ENCODE assay signal across 8 cellular contexts in the genomic region with DNA sequence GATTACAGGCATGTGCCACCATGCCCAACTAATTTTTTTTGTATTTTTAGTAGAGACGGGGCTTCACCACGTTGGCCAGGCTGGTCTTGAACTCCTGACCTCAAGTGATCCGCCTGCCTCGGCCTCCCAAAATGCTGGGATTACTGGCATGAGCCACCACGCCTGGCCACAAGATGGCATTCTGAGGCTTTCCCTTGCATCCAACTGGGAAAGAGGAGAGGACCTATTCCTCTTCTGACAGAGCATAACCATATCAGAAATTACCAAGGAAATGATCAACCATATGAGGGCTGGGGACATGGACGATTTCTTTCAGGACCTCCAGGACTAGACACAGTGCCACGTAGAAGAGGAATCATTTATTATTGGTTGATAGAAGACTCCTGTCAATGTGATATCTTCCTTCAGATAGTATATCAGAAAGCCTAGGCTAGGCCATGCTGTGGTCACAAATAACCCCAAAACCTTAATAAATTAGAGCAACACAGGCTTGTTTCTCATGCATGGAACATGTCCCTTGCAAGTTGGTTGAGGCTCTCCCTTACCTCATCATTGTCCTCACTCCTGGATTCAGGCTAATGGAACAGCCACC.
DNase-seq lines count a peak whose midpoint lies in the region; ATAC-seq and TF ChIP-seq lines count a peak whose summit lies in the region.

No MANE protein-coding gene starts in this region.

- ATAC-seq in GM21717 (IDR thresholded peaks at IDR 0.05; ENCODE audit: unreplicated experiment) (no peak), HG03457 (IDR thresholded peaks at IDR 0.05; ENCODE audit: unreplicated experiment) (no peak), HG02763 (IDR thresholded peaks at IDR 0.05; ENCODE audit: unreplicated experiment) (no peak)

- TF ChIP-seq CTCF in GM12874 (IDR thresholded peaks at IDR 0.05; ENCODE audit: insufficient read depth, low read depth, low read length) (0 out of 2 replicates have a peak, but pooled peaks have one; percentile 4), foreskin fibroblast (IDR thresholded peaks at IDR 0.05; ENCODE audit: low read depth, low read length) (peak; percentile 69), retinal pigment epithelial cell (conservative IDR thresholded peaks at IDR 0.05; ENCODE audit: low read depth, low read length) (peak; percentile 71)

- DNase-seq in RKO (ENCODE audit: low spot score) (peak; percentile 39), foreskin fibroblast (peak; percentile 51 to 78), retinal pigment epithelial cell (ENCODE audit: low read depth) (no peak), NCI-H187 treated with DMSO at 0.1 percent for 48 hours (lab: John Stamatoyannopoulos, UW) (no peak)

- H3K4me3 ChIP-seq in foreskin fibroblast (ENCODE audit: low read depth in 1 of 2, low read length in 2 of 2) (no peak overlapping the region), retinal pigment epithelial cell (ENCODE audit: low read length) (no peak overlapping the region)

Comparison
In these comparisons a context has a peak if more than half of its experiments do, and no peak if none do; other contexts are left out.
1. CTCF ChIP-seq: peak in every context shown above with its lines; median percentile 71 in retinal pigment epithelial cell; 69 in foreskin fibroblast; 4 in GM12874.
2. DNase-seq: peak in RKO (single experiment) and foreskin fibroblast (2 of 2); none in retinal pigment epithelial cell (single experiment) and NCI-H187 treated with DMSO at 0.1 percent for 48 hours (single experiment).